In the genomic region with DNA sequence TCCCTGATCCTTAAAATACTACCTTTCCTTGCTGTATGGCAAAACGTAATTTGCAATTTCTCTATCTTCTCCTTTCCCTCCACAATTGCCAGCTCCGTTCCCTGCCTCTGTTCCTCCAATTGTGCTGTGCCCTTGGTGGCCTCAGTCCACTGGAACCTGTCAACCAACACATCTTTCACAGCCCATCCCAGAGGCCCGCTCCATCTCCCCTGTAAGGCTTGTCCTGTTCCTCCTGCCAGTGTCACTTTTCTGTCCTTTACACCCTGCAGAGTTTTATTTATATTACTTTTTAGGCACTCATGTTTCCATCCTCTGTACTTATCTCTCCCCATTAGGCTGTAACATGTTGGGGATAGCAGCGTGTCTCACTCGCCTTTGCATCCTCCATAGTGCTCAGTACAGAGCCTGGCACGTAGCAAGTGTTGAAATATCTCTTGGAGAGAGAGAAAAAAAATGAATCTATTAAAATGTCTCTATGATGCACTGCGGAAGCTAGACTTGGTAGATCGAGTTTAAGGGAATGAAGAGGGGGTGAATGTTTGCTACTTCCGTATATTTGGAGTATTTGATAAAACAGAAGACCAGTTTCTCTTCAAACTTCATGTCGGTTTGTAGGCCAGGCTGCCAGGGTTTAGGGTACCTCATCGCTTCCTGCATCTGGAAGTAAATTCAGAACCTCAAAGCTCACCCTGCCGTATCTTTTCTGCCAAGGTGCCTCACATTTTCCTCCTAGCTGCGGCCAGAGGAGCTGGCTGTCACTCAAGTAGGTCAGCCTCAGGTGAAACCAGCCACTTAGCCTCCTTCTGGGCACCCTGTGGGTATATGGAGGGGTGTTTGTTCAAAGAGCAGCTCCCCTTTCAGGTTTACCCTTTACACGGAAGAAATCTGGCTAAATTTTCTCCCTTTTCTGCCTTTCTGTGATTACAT, we compare ENCODE assay signal across 23 cellular contexts.
DNase-seq lines count a peak whose midpoint lies in the region; ATAC-seq and TF ChIP-seq lines count a peak whose summit lies in the region.
"Had no signal": no experiment of that assay in that cellular context is flagged by ENCODE, and none has a peak within 500 bp of the region (broad histone marks: within the 10 kb centered on the region; RNA-seq: fewer than 3 reads in every experiment).

No MANE protein-coding gene starts in this region.

- peak; percentile 66 to 95 (median 78) for ATAC-seq in heart left ventricle
- no peak for ATAC-seq in GM19035 (IDR thresholded peaks at IDR 0.05; ENCODE audit: unreplicated experiment)
- no peak for ATAC-seq in HG03108 (IDR thresholded peaks at IDR 0.05; ENCODE audit: unreplicated experiment)
- ATAC-seq: GM12878, HCT116, SK-N-SH treated with all-trans-retinoic acid at 6 μM for 48 hours had no signal

- DNase-seq in heart left ventricle (peak in 2 of 5 donors; percentile 48 to 73), mesothelial cell of epicardium (ENCODE audit: low spot score in 2 of 2, unreplicated experiment in 2 of 2) (no peak), MG63 (no peak)
- no peak for DNase-seq in activated CD4-positive, alpha-beta memory T cell treated with anti-CD3 and anti-CD28 coated beads for 36 hours
- DNase-seq: CD4-positive, CD25-positive, alpha-beta regulatory T cell; COR-L47; DMS79 treated with DMSO at 0.1 percent for 48 hours; GOT3; NCI-H1092 treated with DMSO at 0.1 percent for 48 hours; NCI-H146; NCI-H2029 treated with DMSO at 0.1 percent for 48 hours; NCI-H226; NCI-H510A treated with DMSO at 0.1 percent for 48 hours; NCI-H748 treated with DMSO at 0.1 percent for 48 hours; NK-92 treated with Interleukin-12 subunit alpha and Interleukin-12 subunit beta, amount 100 ng/mL, for 24 hours had no signal

- H3K79me2 ChIP-seq in KMS-11 (ENCODE audit: insufficient read depth, low read depth), result no peaks in the 10 kb centered on the region

- peaks cover 38% of the 10 kb centered on the region for H3K4me1 Mint-ChIP-seq in brain
- peaks cover 63% of the 10 kb centered on the region for H3K4me1 Mint-ChIP-seq in mesothelial cell of epicardium
- H3K4me1 Mint-ChIP-seq in activated CD4-positive, alpha-beta memory T cell treated with anti-CD3 and anti-CD28 coated beads for 36 hours (ENCODE audit: low read depth), result no peaks in the 10 kb centered on the region
- H3K4me1 Mint-ChIP-seq: CD4-positive, CD25-positive, alpha-beta regulatory T cell had no signal

- no peaks in the 10 kb centered on the region for H3K9me3 Mint-ChIP-seq in brain
- no peaks in the 10 kb centered on the region for H3K9me3 Mint-ChIP-seq in mesothelial cell of epicardium
- H3K9me3 Mint-ChIP-seq in activated CD4-positive, alpha-beta memory T cell treated with anti-CD3 and anti-CD28 coated beads for 36 hours, result no peaks in the 10 kb centered on the region
- H3K9me3 Mint-ChIP-seq: CD4-positive, CD25-positive, alpha-beta regulatory T cell had no signal

- H3K27me3 ChIP-seq in KMS-11 (ENCODE audit: insufficient read depth, low read depth) (no peaks in the 10 kb centered on the region), heart left ventricle (no peaks in the 10 kb centered on the region), MG63 (no peaks in the 10 kb centered on the region)

- no peak for TF ChIP-seq POLR2A in heart left ventricle (IDR thresholded peaks at IDR 0.05)

- CTCF ChIA-PET in activated CD4-positive, alpha-beta memory T cell treated with anti-CD3 and anti-CD28 coated beads for 36 hours (lab: Charles Lee), result interaction anchor here (0.9 kb wide), 1 partner anchor 371 kb away, joined by 3 read pairs; no protein-coding TSS in a partner anchor

- H3K4me1 ChIP-seq in KMS-11 (ENCODE audit: low read depth, poor library complexity, severe bottlenecking), result peaks cover 77% of the 10 kb centered on the region
- peaks cover 0 to 52% (median 23%) of the 10 kb centered on the region in 12 donors for H3K4me1 ChIP-seq in heart left ventricle

- H3K36me3 Mint-ChIP-seq in brain (peaks cover 19% of the 10 kb centered on the region), mesothelial cell of epicardium (peaks cover 17% of the 10 kb centered on the region)
- H3K36me3 Mint-ChIP-seq in activated CD4-positive, alpha-beta memory T cell treated with anti-CD3 and anti-CD28 coated beads for 36 hours, result peaks cover 4% of the 10 kb centered on the region
- H3K36me3 Mint-ChIP-seq: CD4-positive, CD25-positive, alpha-beta regulatory T cell had no signal

- H2AFZ ChIP-seq in KMS-11 (ENCODE audit: low read depth), result peak overlapping the region; percentile 52; the same call in 1 of the 2 replicates

- H3K27ac Mint-ChIP-seq in brain (peak overlapping the region in 3 of 5 experiments; percentile 4 to 65 (median 30)), mesothelial cell of epicardium (peak overlapping the region; percentile 94)
- H3K27ac Mint-ChIP-seq in activated CD4-positive, alpha-beta memory T cell treated with anti-CD3 and anti-CD28 coated beads for 36 hours, result no peak overlapping the region
- H3K27ac Mint-ChIP-seq: CD4-positive, CD25-positive, alpha-beta regulatory T cell had no signal

- H3K4me3 ChIP-seq in KMS-11 (IDR thresholded peaks at IDR 0.05; ENCODE audit: insufficient read depth, low read depth, low read length) (no peak overlapping the region), heart left ventricle (no peak overlapping the region), MG63 (no peak overlapping the region)
- H3K4me3 ChIP-seq: GM12878 had no signal

- peak overlapping the region; percentile 89 for H3K4me2 ChIP-seq in KMS-11

- POLR2A ChIA-PET in activated CD4-positive, alpha-beta memory T cell treated with anti-CD3 and anti-CD28 coated beads for 36 hours (lab: Charles Lee), result no interaction called here

- 57 to 68% (median 60%) methylated on average over 14 of the region's 14 CpGs for WGBS in heart left ventricle, 4 donors

- H4K20me1 ChIP-seq in KMS-11 (ENCODE audit: insufficient read depth), result no peaks in the 10 kb centered on the region

- H3K9me3 ChIP-seq in heart left ventricle, result no peaks in the 10 kb centered on the region
- H3K9me3 ChIP-seq in MG63, result no peaks in the 10 kb centered on the region

- peaks cover 3% of the 10 kb centered on the region for H3K27me3 Mint-ChIP-seq in brain
- H3K27me3 Mint-ChIP-seq in mesothelial cell of epicardium (ENCODE audit: low read depth), result no peaks in the 10 kb centered on the region
- no peaks in the 10 kb centered on the region for H3K27me3 Mint-ChIP-seq in activated CD4-positive, alpha-beta memory T cell treated with anti-CD3 and anti-CD28 coated beads for 36 hours

- H3K4me3 Mint-ChIP-seq in brain, result no peak overlapping the region
- no peak overlapping the region for H3K4me3 Mint-ChIP-seq in mesothelial cell of epicardium
- no peak overlapping the region for H3K4me3 Mint-ChIP-seq in activated CD4-positive, alpha-beta memory T cell treated with anti-CD3 and anti-CD28 coated beads for 36 hours
- H3K4me3 Mint-ChIP-seq: CD4-positive, CD25-positive, alpha-beta regulatory T cell had no signal

- intact Hi-C loops in heart left ventricle (cut with DNase I), result no loop called here
- intact Hi-C loops in activated CD4-positive, alpha-beta memory T cell treated with anti-CD3 and anti-CD28 coated beads for 36 hours (cut with micrococcal nuclease), result no loop called here

- no peaks in the 10 kb centered on the region for H3K36me3 ChIP-seq in KMS-11 (ENCODE audit: insufficient read depth)
- peaks cover 0 to 35% (median 4%) of the 10 kb centered on the region in 9 donors for H3K36me3 ChIP-seq in heart left ventricle
- no peaks in the 10 kb centered on the region for H3K36me3 ChIP-seq in MG63

- H3K27ac ChIP-seq in KMS-11 (peak overlapping the region; percentile 93), heart left ventricle (peak overlapping the region in 6 of 12 donors; percentile 23 to 59 (median 38))
- H3K27ac ChIP-seq: RWPE1 had no signal

- TF ChIP-seq CTCF in KMS-11 (conservative IDR thresholded peaks at IDR 0.05; ENCODE audit: low read depth, low read length), result no peak
- TF ChIP-seq CTCF in brain (conservative IDR thresholded peaks at IDR 0.05), result no peak
- no peak for TF ChIP-seq CTCF in heart left ventricle (IDR thresholded peaks at IDR 0.05)
- no peak for TF ChIP-seq CTCF in mesothelial cell of epicardium (IDR thresholded peaks at IDR 0.05; ENCODE audit: unreplicated experiment)

- H3K9ac ChIP-seq in KMS-11, result peak overlapping the region; percentile 72; the same call in 1 of the 2 replicates

Comparison
In these comparisons a context has a peak if more than half of its experiments do, and no peak if none do; other contexts are left out.
1. ATAC-seq: peak in heart left ventricle (4 of 4); none in GM19035 (single experiment) and HG03108 (single experiment).